In genomic region chr5:181166812-181167733, GRCh38 we compare ENCODE assay signal across 11 cellular contexts. TPM values are rescaled to one million over a fixed set of nuclear protein-coding genes. Genes with fewer than 3 reads are reported as not detected.
DNase-seq lines count a peak whose midpoint lies in the region; ATAC-seq, FAIRE-seq and TF ChIP-seq lines count a peak whose summit lies in the region.
"Had no signal": no experiment of that assay in that cellular context is flagged by ENCODE, and none has a peak within 500 bp of the region (broad histone marks: within the 10 kb centered on the region; RNA-seq: fewer than 3 reads in every experiment).

No MANE protein-coding gene starts in this region.

- H3K4me3 ChIP-seq in fibroblast of mammary gland (ENCODE audit: control insufficient read depth, low read depth, low read length), result no peak overlapping the region
- H3K4me3 ChIP-seq: right lobe of liver had no signal

- DNase-seq in DMS 273 treated with DMSO at 0.1 percent for 48 hours (lab: John Stamatoyannopoulos, UW) (peak; percentile 27), GM12891 (ENCODE audit: insufficient read length, low spot score) (no peak), OCI-M1 (lab: John Stamatoyannopoulos, UW) (peak; percentile 15), fibroblast of mammary gland (ENCODE audit: low read depth) (peak; percentile 41), NCI-H2081 (lab: John Stamatoyannopoulos, UW) (no peak)
- no peak for DNase-seq in effector CD8-positive, alpha-beta T cell (lab: John Stamatoyannopoulos, UW)
- DNase-seq: activated naive CD4-positive, alpha-beta T cell treated with anti-CD3 and anti-CD28 coated beads, Interleukin-2, amount 50 U/mL, for 16 hours; NCI-H1436 treated with DMSO at 0.1 percent for 48 hours; right lobe of liver had no signal

- no peak for TF ChIP-seq POLR2A in GM12891 (IDR thresholded peaks at IDR 0.05; ENCODE audit: low read depth, low read length)

- ATAC-seq in GM18907 (IDR thresholded peaks at IDR 0.05; ENCODE audit: unreplicated experiment), result no peak
- ATAC-seq: right lobe of liver had no signal

- no peak for TF ChIP-seq CTCF in fibroblast of mammary gland (conservative IDR thresholded peaks at IDR 0.05; ENCODE audit: control insufficient read depth, insufficient read depth, low read depth, low read length)

- peak; percentile 9 for FAIRE-seq in GM12891 (lab: Jason Lieb, UNC)

TF ChIP-seq in GM12891, 5 proteins besides CTCF, POLR2A, EP300 and RAD21:
- TF ChIP-seq POU2F2 (IDR thresholded peaks at IDR 0.05; ENCODE audit: low read depth, low read length) (no peak), SPI1 (IDR thresholded peaks at IDR 0.05; ENCODE audit: low read depth, low read length) (no peak), TAF1 (IDR thresholded peaks at IDR 0.05; ENCODE audit: low read depth, low read length) (no peak), POLR2AphosphoS5 (IDR thresholded peaks at IDR 0.05; ENCODE audit: low read depth, low read length) (no peak), PAX5 (IDR thresholded peaks at IDR 0.05; ENCODE audit: insufficient read depth, low read length, severe bottlenecking) (no peak)

RNA-seq across cellular contexts. Expression of gene OR2V2, which starts 19.7 kb away (rescaled TPM):
- 0.06 TPM for polyA plus RNA-seq in GM12891 (2012; ENCODE audit: low read depth, missing spikeins)
- polyA plus RNA-seq: CD14-positive monocyte had no signal

RNA-seq across cellular contexts. Expression of gene OR2V1, which starts 36.1 kb away (rescaled TPM):
- 0.17 TPM for polyA plus RNA-seq in GM12891 (2012; ENCODE audit: low read depth, missing spikeins)
- polyA plus RNA-seq: CD14-positive monocyte had no signal

RNA-seq across cellular contexts. Expression of gene TRIM7, which starts 37.9 kb away (rescaled TPM):
- 0.19 TPM for polyA plus RNA-seq in GM12891 (2012; ENCODE audit: low read depth, missing spikeins)

RNA-seq across cellular contexts. Expression of gene TRIM41, which starts 56.0 kb away (rescaled TPM):
- 19.7 TPM for polyA plus RNA-seq in GM12891 (2012; ENCODE audit: low read depth, missing spikeins)

Comparison
In these comparisons a context has a peak if more than half of its experiments do, and no peak if none do; other contexts are left out.
1. DNase-seq: peak in DMS 273 treated with DMSO at 0.1 percent for 48 hours (single experiment), OCI-M1 (single experiment) and fibroblast of mammary gland (single experiment); none in GM12891 (single experiment), effector CD8-positive, alpha-beta T cell (single experiment) and NCI-H2081 (0 of 2).